1 cellular context compared by ENCODE assay signal in the genomic region with DNA sequence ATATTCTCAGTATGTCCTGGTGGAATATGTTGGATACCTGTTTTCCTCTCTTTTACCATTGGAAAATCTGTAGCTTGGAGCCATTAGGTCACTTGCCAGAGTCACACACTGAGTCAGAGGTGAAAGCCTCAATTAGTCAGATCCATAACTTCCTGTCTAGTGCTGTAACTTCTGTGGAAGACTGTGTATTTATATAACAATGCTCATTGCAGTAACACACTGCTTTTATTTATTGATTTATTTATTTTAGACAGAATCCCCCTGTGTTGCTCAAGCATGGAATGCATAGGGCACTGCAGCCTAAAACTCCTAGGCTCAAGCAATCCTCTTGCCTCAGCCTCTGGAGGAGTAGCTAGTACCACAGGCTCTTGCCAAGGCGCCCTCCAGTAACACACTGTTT.
TF ChIP-seq lines count a peak whose summit lies in the region.

No MANE protein-coding gene starts in this region.

TF ChIP-seq in H1, 55 proteins besides CTCF, POLR2A, EP300 and RAD21 (continued from another document):
- TF ChIP-seq, protein P1, sequence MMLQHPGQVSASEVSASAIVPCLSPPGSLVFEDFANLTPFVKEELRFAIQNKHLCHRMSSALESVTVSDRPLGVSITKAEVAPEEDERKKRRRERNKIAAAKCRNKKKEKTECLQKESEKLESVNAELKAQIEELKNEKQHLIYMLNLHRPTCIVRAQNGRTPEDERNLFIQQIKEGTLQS (IDR thresholded peaks at IDR 0.05; ENCODE audit: insufficient read depth, low read depth, low read length), result no peak
- TF ChIP-seq FOSL1 (IDR thresholded peaks at IDR 0.05; ENCODE audit: insufficient read depth, low read depth, low read length) (no peak), ZNF274 (IDR thresholded peaks at IDR 0.05; ENCODE audit: borderline replicate concordance, extremely low read depth, low read length) (no peak), TBP (IDR thresholded peaks at IDR 0.05; ENCODE audit: low read depth, low read length) (no peak), SP1 (IDR thresholded peaks at IDR 0.05; ENCODE audit: low read depth, low read length) (no peak), CBX5 (IDR thresholded peaks at IDR 0.05; ENCODE audit: low read depth, low read length) (no peak), CHD1 (IDR thresholded peaks at IDR 0.05; ENCODE audit: low read depth, low read length) (no peak), NANOG (IDR thresholded peaks at IDR 0.05; ENCODE audit: insufficient read depth, low read depth, low read length, poor library complexity, severe bottlenecking) (no peak), BRCA1 (IDR thresholded peaks at IDR 0.05; ENCODE audit: low read depth, low read length) (no peak), SIN3A (conservative IDR thresholded peaks at IDR 0.05 in 1 of 2, IDR thresholded peaks at IDR 0.05 in 1 of 2; ENCODE audit: low read depth in 1 of 2, low read length in 2 of 2) (no peak), POU5F1 (IDR thresholded peaks at IDR 0.05; ENCODE audit: low read depth, low read length) (no peak), RNF2 (IDR thresholded peaks at IDR 0.05; ENCODE audit: borderline replicate concordance, low read depth, low read length, missing control alignments, poor library complexity, severe bottlenecking) (no peak), TAF1 (IDR thresholded peaks at IDR 0.05; ENCODE audit: low read depth, low read length) (no peak), RFX5 (IDR thresholded peaks at IDR 0.05; ENCODE audit: borderline replicate concordance, low read depth, low read length) (no peak)
- TF ChIP-seq, protein P2, sequence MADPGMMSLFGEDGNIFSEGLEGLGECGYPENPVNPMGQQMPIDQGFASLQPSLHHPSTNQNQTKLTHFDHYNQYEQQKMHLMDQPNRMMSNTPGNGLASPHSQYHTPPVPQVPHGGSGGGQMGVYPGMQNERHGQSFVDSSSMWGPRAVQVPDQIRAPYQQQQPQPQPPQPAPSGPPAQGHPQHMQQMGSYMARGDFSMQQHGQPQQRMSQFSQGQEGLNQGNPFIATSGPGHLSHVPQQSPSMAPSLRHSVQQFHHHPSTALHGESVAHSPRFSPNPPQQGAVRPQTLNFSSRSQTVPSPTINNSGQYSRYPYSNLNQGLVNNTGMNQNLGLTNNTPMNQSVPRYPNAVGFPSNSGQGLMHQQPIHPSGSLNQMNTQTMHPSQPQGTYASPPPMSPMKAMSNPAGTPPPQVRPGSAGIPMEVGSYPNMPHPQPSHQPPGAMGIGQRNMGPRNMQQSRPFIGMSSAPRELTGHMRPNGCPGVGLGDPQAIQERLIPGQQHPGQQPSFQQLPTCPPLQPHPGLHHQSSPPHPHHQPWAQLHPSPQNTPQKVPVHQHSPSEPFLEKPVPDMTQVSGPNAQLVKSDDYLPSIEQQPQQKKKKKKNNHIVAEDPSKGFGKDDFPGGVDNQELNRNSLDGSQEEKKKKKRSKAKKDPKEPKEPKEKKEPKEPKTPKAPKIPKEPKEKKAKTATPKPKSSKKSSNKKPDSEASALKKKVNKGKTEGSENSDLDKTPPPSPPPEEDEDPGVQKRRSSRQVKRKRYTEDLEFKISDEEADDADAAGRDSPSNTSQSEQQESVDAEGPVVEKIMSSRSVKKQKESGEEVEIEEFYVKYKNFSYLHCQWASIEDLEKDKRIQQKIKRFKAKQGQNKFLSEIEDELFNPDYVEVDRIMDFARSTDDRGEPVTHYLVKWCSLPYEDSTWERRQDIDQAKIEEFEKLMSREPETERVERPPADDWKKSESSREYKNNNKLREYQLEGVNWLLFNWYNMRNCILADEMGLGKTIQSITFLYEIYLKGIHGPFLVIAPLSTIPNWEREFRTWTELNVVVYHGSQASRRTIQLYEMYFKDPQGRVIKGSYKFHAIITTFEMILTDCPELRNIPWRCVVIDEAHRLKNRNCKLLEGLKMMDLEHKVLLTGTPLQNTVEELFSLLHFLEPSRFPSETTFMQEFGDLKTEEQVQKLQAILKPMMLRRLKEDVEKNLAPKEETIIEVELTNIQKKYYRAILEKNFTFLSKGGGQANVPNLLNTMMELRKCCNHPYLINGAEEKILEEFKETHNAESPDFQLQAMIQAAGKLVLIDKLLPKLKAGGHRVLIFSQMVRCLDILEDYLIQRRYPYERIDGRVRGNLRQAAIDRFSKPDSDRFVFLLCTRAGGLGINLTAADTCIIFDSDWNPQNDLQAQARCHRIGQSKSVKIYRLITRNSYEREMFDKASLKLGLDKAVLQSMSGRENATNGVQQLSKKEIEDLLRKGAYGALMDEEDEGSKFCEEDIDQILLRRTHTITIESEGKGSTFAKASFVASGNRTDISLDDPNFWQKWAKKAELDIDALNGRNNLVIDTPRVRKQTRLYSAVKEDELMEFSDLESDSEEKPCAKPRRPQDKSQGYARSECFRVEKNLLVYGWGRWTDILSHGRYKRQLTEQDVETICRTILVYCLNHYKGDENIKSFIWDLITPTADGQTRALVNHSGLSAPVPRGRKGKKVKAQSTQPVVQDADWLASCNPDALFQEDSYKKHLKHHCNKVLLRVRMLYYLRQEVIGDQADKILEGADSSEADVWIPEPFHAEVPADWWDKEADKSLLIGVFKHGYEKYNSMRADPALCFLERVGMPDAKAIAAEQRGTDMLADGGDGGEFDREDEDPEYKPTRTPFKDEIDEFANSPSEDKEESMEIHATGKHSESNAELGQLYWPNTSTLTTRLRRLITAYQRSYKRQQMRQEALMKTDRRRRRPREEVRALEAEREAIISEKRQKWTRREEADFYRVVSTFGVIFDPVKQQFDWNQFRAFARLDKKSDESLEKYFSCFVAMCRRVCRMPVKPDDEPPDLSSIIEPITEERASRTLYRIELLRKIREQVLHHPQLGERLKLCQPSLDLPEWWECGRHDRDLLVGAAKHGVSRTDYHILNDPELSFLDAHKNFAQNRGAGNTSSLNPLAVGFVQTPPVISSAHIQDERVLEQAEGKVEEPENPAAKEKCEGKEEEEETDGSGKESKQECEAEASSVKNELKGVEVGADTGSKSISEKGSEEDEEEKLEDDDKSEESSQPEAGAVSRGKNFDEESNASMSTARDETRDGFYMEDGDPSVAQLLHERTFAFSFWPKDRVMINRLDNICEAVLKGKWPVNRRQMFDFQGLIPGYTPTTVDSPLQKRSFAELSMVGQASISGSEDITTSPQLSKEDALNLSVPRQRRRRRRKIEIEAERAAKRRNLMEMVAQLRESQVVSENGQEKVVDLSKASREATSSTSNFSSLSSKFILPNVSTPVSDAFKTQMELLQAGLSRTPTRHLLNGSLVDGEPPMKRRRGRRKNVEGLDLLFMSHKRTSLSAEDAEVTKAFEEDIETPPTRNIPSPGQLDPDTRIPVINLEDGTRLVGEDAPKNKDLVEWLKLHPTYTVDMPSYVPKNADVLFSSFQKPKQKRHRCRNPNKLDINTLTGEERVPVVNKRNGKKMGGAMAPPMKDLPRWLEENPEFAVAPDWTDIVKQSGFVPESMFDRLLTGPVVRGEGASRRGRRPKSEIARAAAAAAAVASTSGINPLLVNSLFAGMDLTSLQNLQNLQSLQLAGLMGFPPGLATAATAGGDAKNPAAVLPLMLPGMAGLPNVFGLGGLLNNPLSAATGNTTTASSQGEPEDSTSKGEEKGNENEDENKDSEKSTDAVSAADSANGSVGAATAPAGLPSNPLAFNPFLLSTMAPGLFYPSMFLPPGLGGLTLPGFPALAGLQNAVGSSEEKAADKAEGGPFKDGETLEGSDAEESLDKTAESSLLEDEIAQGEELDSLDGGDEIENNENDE (IDR thresholded peaks at IDR 0.05; ENCODE audit: insufficient replicate concordance, low read length), result no peak
- TF ChIP-seq, protein P3, sequence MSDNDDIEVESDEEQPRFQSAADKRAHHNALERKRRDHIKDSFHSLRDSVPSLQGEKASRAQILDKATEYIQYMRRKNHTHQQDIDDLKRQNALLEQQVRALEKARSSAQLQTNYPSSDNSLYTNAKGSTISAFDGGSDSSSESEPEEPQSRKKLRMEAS (IDR thresholded peaks at IDR 0.05), result no peak
- TF ChIP-seq, protein P4, sequence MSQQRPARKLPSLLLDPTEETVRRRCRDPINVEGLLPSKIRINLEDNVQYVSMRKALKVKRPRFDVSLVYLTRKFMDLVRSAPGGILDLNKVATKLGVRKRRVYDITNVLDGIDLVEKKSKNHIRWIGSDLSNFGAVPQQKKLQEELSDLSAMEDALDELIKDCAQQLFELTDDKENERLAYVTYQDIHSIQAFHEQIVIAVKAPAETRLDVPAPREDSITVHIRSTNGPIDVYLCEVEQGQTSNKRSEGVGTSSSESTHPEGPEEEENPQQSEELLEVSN (IDR thresholded peaks at IDR 0.05), result no peak
